ENCODE assay signal across 10 cellular contexts in genomic region chr12:116878567-116879508, GRCh38. TPM values are rescaled to one million over a fixed set of nuclear protein-coding genes. Genes with fewer than 3 reads are reported as not detected.
DNase-seq lines count a peak whose midpoint lies in the region; ATAC-seq and TF ChIP-seq lines count a peak whose summit lies in the region.
"Had no signal": no experiment of that assay in that cellular context is flagged by ENCODE, and none has a peak within 500 bp of the region (broad histone marks: within the 10 kb centered on the region; RNA-seq: fewer than 3 reads in every experiment).

No MANE protein-coding gene starts in this region.

- peaks cover 31% of the 10 kb centered on the region for H3K4me1 Mint-ChIP-seq in progenitor cell of endocrine pancreas (ENCODE audit: low read depth)

- H3K4me3 ChIP-seq in OCI-LY1 (ENCODE audit: low read depth, low read length, poor library complexity, severe bottlenecking) (peak overlapping the region; percentile 86), epithelial cell of esophagus (ENCODE audit: low read length) (no peak overlapping the region)

- H3K4me2 ChIP-seq in OCI-LY1 (ENCODE audit: low read length), result peak overlapping the region; percentile 91

- peaks cover 51% of the 10 kb centered on the region for H3K79me2 ChIP-seq in OCI-LY1 (ENCODE audit: insufficient read depth, low read length)

- peak overlapping the region; percentile 36 for H3K27ac Mint-ChIP-seq in progenitor cell of endocrine pancreas

- TF ChIP-seq CTCF in OCI-LY1 (IDR thresholded peaks at IDR 0.05; ENCODE audit: low read length) (no peak), epithelial cell of esophagus (IDR thresholded peaks at IDR 0.05; ENCODE audit: insufficient read depth, low read depth, low read length, missing control alignments) (no peak), progenitor cell of endocrine pancreas (IDR thresholded peaks at IDR 0.05; ENCODE audit: unreplicated experiment) (no peak)

- H3K4me3 Mint-ChIP-seq in progenitor cell of endocrine pancreas (ENCODE audit: low read depth), result peak overlapping the region; percentile 86

- H3K27me3 ChIP-seq in OCI-LY1 (ENCODE audit: insufficient read depth, low read length), result no peaks in the 10 kb centered on the region

- H3K4me1 ChIP-seq in OCI-LY1 (ENCODE audit: insufficient read depth, low read length, severe bottlenecking), result peaks cover 32% of the 10 kb centered on the region

- no peaks in the 10 kb centered on the region for H4K20me1 ChIP-seq in OCI-LY1 (ENCODE audit: insufficient read depth, low read length)

- peaks cover 67% of the 10 kb centered on the region for H3K27me3 Mint-ChIP-seq in progenitor cell of endocrine pancreas

- H3F3A ChIP-seq in OCI-LY1 (ENCODE audit: insufficient read depth, low read length), result no peaks in the 10 kb centered on the region

- H3K36me3 Mint-ChIP-seq in progenitor cell of endocrine pancreas (ENCODE audit: insufficient read depth), result peaks cover 7% of the 10 kb centered on the region

- peak overlapping the region; percentile 92 for H3K9ac ChIP-seq in OCI-LY1 (ENCODE audit: low read length)

- no peaks in the 10 kb centered on the region for H3K9me3 ChIP-seq in OCI-LY1 (ENCODE audit: low read length)

- no peaks in the 10 kb centered on the region for H3K9me2 ChIP-seq in OCI-LY1 (ENCODE audit: low read depth, low read length)

- H3K36me3 ChIP-seq in OCI-LY1 (ENCODE audit: insufficient read depth, low read length), result peaks cover 52% of the 10 kb centered on the region

- no peak overlapping the region for H2AFZ ChIP-seq in OCI-LY1 (ENCODE audit: low read length)

- DNase-seq in GM03348 (ENCODE audit: low spot score) (peak; percentile 56), epithelial cell of esophagus (ENCODE audit: low read depth) (peak; percentile 32), progenitor cell of endocrine pancreas (ENCODE audit: low spot score, unreplicated experiment) (no peak), SK-N-DZ (ENCODE audit: low spot score) (no peak), NCI-H2227 (lab: John Stamatoyannopoulos, UW; ENCODE audit: unreplicated experiment) (no peak)

- peaks cover 5% of the 10 kb centered on the region for H3K9me3 Mint-ChIP-seq in progenitor cell of endocrine pancreas (ENCODE audit: low read depth)

- ATAC-seq in HG02588 (IDR thresholded peaks at IDR 0.05; ENCODE audit: unreplicated experiment) (no peak), HG03175 (IDR thresholded peaks at IDR 0.05; ENCODE audit: unreplicated experiment) (no peak)

- peak overlapping the region; percentile 60 for H3K27ac ChIP-seq in OCI-LY1 (ENCODE audit: low read depth, low read length, poor library complexity, severe bottlenecking)

RNA-seq across cellular contexts. Expression of gene HRK, which starts 2.4 kb away (rescaled TPM):
- 5.5 and 6.9 TPM in 2 replicates for total RNA-seq in progenitor cell of endocrine pancreas
- 8.6 and 9.1 TPM in 2 replicates for polyA plus RNA-seq in SK-N-DZ (2014; cell fraction: cytosol; rRNA removed)
- polyA plus RNA-seq in SK-N-DZ (2014; cell fraction: nucleus; rRNA removed), result 3.0 and 3.3 TPM in 2 replicates
- total RNA-seq: glomerular endothelial cell, LHCN-M2 had no signal

RNA-seq across cellular contexts. Expression of gene FBXW8, which starts 31.9 kb away (rescaled TPM):
- 32.6 and 33.8 TPM in 2 replicates for total RNA-seq in progenitor cell of endocrine pancreas
- polyA plus RNA-seq in SK-N-DZ (2014; cell fraction: cytosol; rRNA removed), result 27.1 and 30.2 TPM in 2 replicates
- polyA plus RNA-seq in SK-N-DZ (2014; cell fraction: nucleus; rRNA removed), result 30.2 and 38.4 TPM in 2 replicates

Comparison
In these comparisons a context has a peak if more than half of its experiments do, and no peak if none do; other contexts are left out.
1. DNase-seq: peak in GM03348 (single experiment) and epithelial cell of esophagus (single experiment); none in progenitor cell of endocrine pancreas (single experiment), SK-N-DZ (single experiment) and NCI-H2227 (single experiment).